In genomic region chr19:3830841-3831589, GRCh38 we compare ENCODE assay signal across 1 cellular context.
TF ChIP-seq lines count a peak whose summit lies in the region.

No MANE protein-coding gene starts in this region.

TF ChIP-seq in GM12878, 131 proteins besides CTCF, POLR2A, EP300 and RAD21:
- TF ChIP-seq TCF12 (IDR thresholded peaks at IDR 0.05; ENCODE audit: low read depth, low read length) = no peak
- TF ChIP-seq NBN (IDR thresholded peaks at IDR 0.05) = no peak
- no peak for TF ChIP-seq MTA2 (IDR thresholded peaks at IDR 0.05; ENCODE audit: low read depth)
- TF ChIP-seq BRCA1 (IDR thresholded peaks at IDR 0.05; ENCODE audit: low read depth, low read length) = no peak
- TF ChIP-seq NFIC (IDR thresholded peaks at IDR 0.05; ENCODE audit: low read depth, low read length) = 0 out of 2 replicates have a peak, but pooled peaks have one; percentile 28
- TF ChIP-seq PBX3 (IDR thresholded peaks at IDR 0.05; ENCODE audit: insufficient replicate concordance, low read depth, low read length) = peak; percentile 55
- TF ChIP-seq YY1 (IDR thresholded peaks at IDR 0.05; ENCODE audit: low read depth, low read length) = no peak
- no peak for TF ChIP-seq SPI1 (IDR thresholded peaks at IDR 0.05; ENCODE audit: borderline replicate concordance, insufficient read depth, low read depth, low read length)
- TF ChIP-seq ZNF687 (IDR thresholded peaks at IDR 0.05) = no peak
- no peak for TF ChIP-seq PAX5 (IDR thresholded peaks at IDR 0.05; ENCODE audit: borderline replicate concordance, low read depth, low read length)
- TF ChIP-seq TCF3 (IDR thresholded peaks at IDR 0.05; ENCODE audit: borderline replicate concordance, insufficient read depth, low read depth, low read length) = peak; percentile 49; the same call in 1 of the 2 replicates
- no peak for TF ChIP-seq IKZF1 (conservative IDR thresholded peaks at IDR 0.05)
- TF ChIP-seq ZBTB33 (IDR thresholded peaks at IDR 0.05) = no peak
- TF ChIP-seq RELA (IDR thresholded peaks at IDR 0.05; ENCODE audit: borderline replicate concordance, partially characterized antibody) = no peak
- TF ChIP-seq PML (IDR thresholded peaks at IDR 0.05; ENCODE audit: low read length) = no peak
- no peak for TF ChIP-seq MAX (IDR thresholded peaks at IDR 0.05; ENCODE audit: low read depth, low read length)
- TF ChIP-seq BCL3 (IDR thresholded peaks at IDR 0.05; ENCODE audit: borderline replicate concordance, insufficient read depth, low read depth, low read length, poor library complexity, severe bottlenecking) = peak; percentile 99
